ENCODE assay signal across 9 cellular contexts in the genomic region with DNA sequence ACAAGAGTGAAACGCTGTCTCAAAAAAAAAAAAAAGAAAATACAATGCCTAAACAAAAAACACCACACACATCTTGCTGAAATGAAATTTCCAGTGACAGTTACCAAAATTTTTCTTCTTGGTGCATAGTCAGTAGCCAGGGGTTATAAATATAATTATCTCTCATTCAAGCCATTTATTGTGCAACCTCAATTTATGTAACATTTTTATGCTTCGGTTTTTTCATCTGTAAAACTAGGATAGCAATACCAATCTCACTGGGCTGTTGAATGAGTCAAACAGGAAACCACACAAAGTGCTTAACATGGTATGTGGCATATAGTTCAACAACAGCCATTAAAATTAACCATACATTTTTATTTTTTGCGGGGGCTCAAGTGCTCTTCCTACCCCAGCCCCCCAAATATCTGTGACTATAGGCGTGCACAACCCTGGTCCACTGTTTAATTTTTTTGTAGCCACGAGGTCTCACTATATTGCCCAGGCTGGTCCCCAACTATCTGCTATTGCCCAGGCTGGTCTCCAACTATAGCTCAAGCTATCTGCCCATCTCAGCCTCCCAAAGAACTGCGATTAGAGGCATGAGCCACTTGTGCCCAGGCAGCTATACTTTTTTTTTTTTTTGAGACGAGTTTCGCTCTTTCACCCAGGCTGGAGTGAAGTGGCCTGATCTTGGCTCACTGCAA. TPM values are rescaled to one million over a fixed set of nuclear protein-coding genes. Genes with fewer than 3 reads are reported as not detected.
DNase-seq lines count a peak whose midpoint lies in the region; ATAC-seq lines count a peak whose summit lies in the region.
"Had no signal": no experiment of that assay in that cellular context is flagged by ENCODE, and none has a peak within 500 bp of the region (broad histone marks: within the 10 kb centered on the region; RNA-seq: fewer than 3 reads in every experiment).

No MANE protein-coding gene starts in this region.

- POLR2A ChIA-PET in naive thymus-derived CD8-positive, alpha-beta T cell (lab: Charles Lee) = interaction anchor here (0.6 kb wide), 1 partner anchor 174 kb away, joined by 3 read pairs; a partner anchor contains a TSS

- DNase-seq in GM04503 (ENCODE audit: low read depth) (peak; percentile 45), LHCN-M2 (ENCODE audit: low read depth) (peak; percentile 56), NCI-H2107 (lab: John Stamatoyannopoulos, UW) (no peak), GM19238 (ENCODE audit: insufficient read length, low spot score) (no peak), NCI-H1436 treated with DMSO at 0.1 percent for 48 hours (lab: John Stamatoyannopoulos, UW) (no peak), DMS153 treated with DMSO at 0.1 percent for 48 hours (lab: John Stamatoyannopoulos, UW; ENCODE audit: unreplicated experiment) (no peak)
- DNase-seq in activated naive CD4-positive, alpha-beta T cell treated with anti-CD3 and anti-CD28 coated beads, Interleukin-2, amount 50 U/mL, for 72 hours (ENCODE audit: low spot score in 2 of 2) = no peak
- peak in 1 of 10 donors; percentile 10 for DNase-seq in naive thymus-derived CD8-positive, alpha-beta T cell
- DNase-seq: Right ventricle myocardium superior had no signal

- H3K27ac Mint-ChIP-seq in activated naive CD4-positive, alpha-beta T cell treated with anti-CD3 and anti-CD28 coated beads, Interleukin-2, amount 50 U/mL, for 72 hours = peak overlapping the region in 1 of 2 donors; percentile 41
- peak overlapping the region in 6 of 10 donors; percentile 33 to 94 (median 70) for H3K27ac Mint-ChIP-seq in naive thymus-derived CD8-positive, alpha-beta T cell

- H3K4me3 Mint-ChIP-seq in naive thymus-derived CD8-positive, alpha-beta T cell = peak overlapping the region in 7 of 10 donors; percentile 15 to 97 (median 70)

- no peaks in the 10 kb centered on the region for H3K27me3 Mint-ChIP-seq in naive thymus-derived CD8-positive, alpha-beta T cell

- H3K36me3 Mint-ChIP-seq in activated naive CD4-positive, alpha-beta T cell treated with anti-CD3 and anti-CD28 coated beads, Interleukin-2, amount 50 U/mL, for 72 hours = peaks cover 33 to 44% of the 10 kb centered on the region in 2 donors
- H3K36me3 Mint-ChIP-seq in naive thymus-derived CD8-positive, alpha-beta T cell = peaks cover 6 to 31% (median 7%) of the 10 kb centered on the region in 3 donors

- H3K4me1 Mint-ChIP-seq in naive thymus-derived CD8-positive, alpha-beta T cell = peaks cover 11 to 49% (median 39%) of the 10 kb centered on the region in 4 donors

- H3K9me3 Mint-ChIP-seq in activated naive CD4-positive, alpha-beta T cell treated with anti-CD3 and anti-CD28 coated beads, Interleukin-2, amount 50 U/mL, for 72 hours = no peaks in the 10 kb centered on the region
- no peaks in the 10 kb centered on the region for H3K9me3 Mint-ChIP-seq in naive thymus-derived CD8-positive, alpha-beta T cell

- peak; percentile 49 to 61 for ATAC-seq in activated naive CD4-positive, alpha-beta T cell treated with anti-CD3 and anti-CD28 coated beads, Interleukin-2, amount 50 U/mL, for 72 hours
- no peak for ATAC-seq in naive thymus-derived CD8-positive, alpha-beta T cell

RNA-seq across cellular contexts. Expression of a gene that starts 2.6 kb away (rescaled TPM):
- 94.2 and 161 TPM in 2 replicates for total RNA-seq in LHCN-M2 (2014; rRNA removed)
- 51.3 TPM for polyA plus RNA-seq in LHCN-M2 (2012)
- 10 to 100 TPM; 37.5 to 41.2 TPM for total RNA-seq in activated naive CD4-positive, alpha-beta T cell treated with anti-CD3 and anti-CD28 coated beads, Interleukin-2, amount 50 U/mL, for 72 hours
- 10 to 100 TPM; 57.4 to 57.6 TPM for total RNA-seq in naive thymus-derived CD8-positive, alpha-beta T cell
- polyA plus RNA-seq in naive thymus-derived CD8-positive, alpha-beta T cell = 10 to 100 TPM; 52.4 to 58.6 (median 52.8) TPM

RNA-seq across cellular contexts. Expression of a gene that starts 2.9 kb away (rescaled TPM):
- total RNA-seq in LHCN-M2 (2014; rRNA removed) = 124 and 194 TPM in 2 replicates
- polyA plus RNA-seq in LHCN-M2 (2012) = 175 TPM
- 100 to 1,000 TPM; 308 to 543 TPM for total RNA-seq in activated naive CD4-positive, alpha-beta T cell treated with anti-CD3 and anti-CD28 coated beads, Interleukin-2, amount 50 U/mL, for 72 hours
- total RNA-seq in naive thymus-derived CD8-positive, alpha-beta T cell = 100 to 1,000 TPM; 270 to 277 TPM
- polyA plus RNA-seq in naive thymus-derived CD8-positive, alpha-beta T cell = 100 to 1,000 TPM in 2 of 3 donors, 10 to 100 TPM in 1; 85.9 to 120 (median 104) TPM

Comparison
In these comparisons a context has a peak if more than half of its experiments do, and no peak if none do; other contexts are left out.
1. DNase-seq: peak in GM04503 (single experiment) and LHCN-M2 (single experiment); none in activated naive CD4-positive, alpha-beta T cell treated with anti-CD3 and anti-CD28 coated beads, Interleukin-2, amount 50 U/mL, for 72 hours (0 of 2), NCI-H2107 (single experiment), GM19238 (single experiment), NCI-H1436 treated with DMSO at 0.1 percent for 48 hours (single experiment) and DMS153 treated with DMSO at 0.1 percent for 48 hours (single experiment).
2. ATAC-seq: peak in activated naive CD4-positive, alpha-beta T cell treated with anti-CD3 and anti-CD28 coated beads, Interleukin-2, amount 50 U/mL, for 72 hours (2 of 2); none in naive thymus-derived CD8-positive, alpha-beta T cell (0 of 2).